ENCODE assay signal across 13 cellular contexts in genomic region chr12:120247183-120247582, GRCh38. TPM values are rescaled to one million over a fixed set of nuclear protein-coding genes. Genes with fewer than 3 reads are reported as not detected.
A peak's percentile ranks its signal among the peaks of the same experiment; 100 is the strongest.
DNase-seq lines count a peak whose midpoint lies in the region; ATAC-seq and TF ChIP-seq lines count a peak whose summit lies in the region.
"Had no signal": no experiment of that assay in that cellular context is flagged by ENCODE, and none has a peak within 500 bp of the region (broad histone marks: within the 10 kb centered on the region; RNA-seq: fewer than 3 reads in every experiment).

No MANE protein-coding gene starts in this region.

- CTCF ChIA-PET in PC-3 (lab: Charles Lee): no interaction called here

- no peak overlapping the region for H3K9ac ChIP-seq in PC-3 (ENCODE audit: low read length)

- peak overlapping the region; percentile 36 for H3K27ac ChIP-seq in PC-3 (ENCODE audit: low read length)
- H3K27ac ChIP-seq in adipose tissue (ENCODE audit: low read depth, low read length): peak overlapping the region; percentile 13
- peak overlapping the region; percentile 21 to 65 for H3K27ac ChIP-seq in left lung
- H3K27ac ChIP-seq in spleen: peak overlapping the region in 6 of 8 donors; percentile 1 to 97 (median 86)
- H3K27ac ChIP-seq in substantia nigra (ENCODE audit: low read depth, low read length, poor library complexity, severe bottlenecking): no peak overlapping the region

- peaks cover 100% of the 10 kb centered on the region for H3K79me2 ChIP-seq in PC-3 (ENCODE audit: low read length)

- H3K27me3 ChIP-seq in PC-3 (ENCODE audit: low read length) (no peaks in the 10 kb centered on the region), left lung (no peaks in the 10 kb centered on the region), spleen (replicated peaks in 1 of 7) (peaks cover 0 to 67% (median 0%) of the 10 kb centered on the region in 7 donors)

- H3K4me2 ChIP-seq in PC-3 (ENCODE audit: low read length): peak overlapping the region; percentile 43

- no peaks in the 10 kb centered on the region for H3K9me2 ChIP-seq in PC-3 (replicated peaks; ENCODE audit: low read length)

- peaks cover 46% of the 10 kb centered on the region for H3K4me1 ChIP-seq in PC-3 (ENCODE audit: insufficient read depth, low read length)
- H3K4me1 ChIP-seq in left lung: peaks cover 25 to 92% of the 10 kb centered on the region in 2 donors
- H3K4me1 ChIP-seq in spleen: peaks cover 48 to 98% (median 88%) of the 10 kb centered on the region in 6 donors

- ATAC-seq in PC-3 (no peak), left lung (no peak)
- ATAC-seq: activated CD8-positive, alpha-beta T cell treated with anti-CD3 and anti-CD28 coated beads for 36 hours; GM12878 had no signal

- H3K4me3 ChIP-seq in PC-3 (ENCODE audit: low read length) (no peak overlapping the region), left lung (no peak overlapping the region), spleen (no peak overlapping the region)
- H3K4me3 ChIP-seq: GM12878 had no signal

- H4K20me1 ChIP-seq in PC-3 (ENCODE audit: low read length): peaks cover 71% of the 10 kb centered on the region

- 42 to 71% (median 55%) methylated on average over 3 of the region's 3 CpGs for WGBS in adipose tissue, 3 donors
- 73 to 80% (median 77%) methylated on average over 3 of the region's 3 CpGs for WGBS in spleen, 5 donors

- POLR2A ChIA-PET in PC-3 (lab: Charles Lee; ENCODE audit: unreplicated experiment): interaction anchor here (1.4 kb wide), 1 partner anchor 46 kb away, joined by 6 read pairs; the partner anchor contains the start of gene RPLP0

- H3F3A ChIP-seq in PC-3 (ENCODE audit: low read length, unreplicated experiment): no peaks in the 10 kb centered on the region

- intact Hi-C loops in PC-3 (cut with micrococcal nuclease) (no loop called here), left lung (cut with DNase I) (no loop called here), spleen (cut with DNase I; ENCODE audit: low total_unique reads) (no loop called here)

- TF ChIP-seq CTCF in PC-3 (conservative IDR thresholded peaks at IDR 0.05; ENCODE audit: low read depth, low read length) (no peak), left lung (IDR thresholded peaks at IDR 0.05) (no peak), spleen (IDR thresholded peaks at IDR 0.05 in 8 of 11, conservative IDR thresholded peaks at IDR 0.05 in 3 of 11) (no peak)

- H2AFZ ChIP-seq in PC-3 (ENCODE audit: low read length): no peak overlapping the region

- H3K9me3 ChIP-seq in PC-3 (ENCODE audit: low read length): no peaks in the 10 kb centered on the region
- H3K9me3 ChIP-seq in left lung: no peaks in the 10 kb centered on the region
- H3K9me3 ChIP-seq in spleen: no peaks in the 10 kb centered on the region

- no TSS peak for BruUV-seq in PC-3 (replicated peaks; lab: Mats Ljungman, UMichigan)

- DNase-seq in PC-3: no peak
- DNase-seq in left lung: no peak
- DNase-seq in spleen: no peak
- DNase-seq in activated CD8-positive, alpha-beta memory T cell treated with anti-CD3 and anti-CD28 coated beads, Interleukin-2, amount 50 U/mL, for 48 hours: no peak
- no peak for DNase-seq in dedifferentiated amniotic fluid mesenchymal stem cell (ENCODE audit: extremely low spot score)
- DNase-seq in substantia nigra (lab: John Stamatoyannopoulos, UW): no peak
- DNase-seq: activated CD8-positive, alpha-beta T cell treated with anti-CD3 and anti-CD28 coated beads for 36 hours; anterior cingulate cortex; MV-4-11 had no signal

- TF ChIP-seq POLR2A in spleen (IDR thresholded peaks at IDR 0.05): no peak

- peaks cover 41% of the 10 kb centered on the region for H3K36me3 ChIP-seq in PC-3 (ENCODE audit: low read depth, low read length)
- no peaks in the 10 kb centered on the region for H3K36me3 ChIP-seq in left lung
- H3K36me3 ChIP-seq in spleen: no peaks in the 10 kb centered on the region

RNA-seq across cellular contexts. Expression of gene PXN, which starts 18.3 kb away (rescaled TPM):
- total RNA-seq in PC-3 (2014; rRNA removed) (313 and 413 TPM in 2 replicates), left lung (100 to 1,000 TPM in 1 of 2 donors, 10 to 100 TPM in 1; 90.7 to 111 TPM), spleen (100 to 1,000 TPM in 5 of 7 donors, 10 to 100 TPM in 2; 91.8 to 161 (median 149) TPM)
- polyA plus RNA-seq in adipose tissue (100 to 1,000 TPM in 1 of 3 donors, 10 to 100 TPM in 2; 24.5 to 126 (median 77.4) TPM), spleen (10 to 100 TPM; 22.3 to 49.8 (median 35.6) TPM)

RNA-seq across cellular contexts. Expression of gene RNU4-2, which starts 44.5 kb away (rescaled TPM):
- under 0.01 TPM in 2 replicates for total RNA-seq in PC-3 (2014; rRNA removed)
- not detected for polyA plus RNA-seq in adipose tissue
- total RNA-seq in left lung: 1,000 to 10,000 TPM; 6,889 to 7,719 TPM
- total RNA-seq in spleen: over 10,000 TPM in 4 of 7 donors, under 1 TPM in 3; under 0.01 to 20,748 (median 15,186) TPM
- not detected for polyA plus RNA-seq in spleen
- polyA plus RNA-seq: esophagus had no signal

RNA-seq across cellular contexts. Expression of gene RNU4-1, which starts 45.9 kb away (rescaled TPM):
- total RNA-seq in PC-3 (2014; rRNA removed) (under 0.01 TPM in 2 replicates), left lung (1,000 to 10,000 TPM; 3,185 to 3,518 TPM), spleen (1,000 to 10,000 TPM in 4 of 7 donors, under 1 TPM in 2, not detected in 1; under 0.01 to 7,358 (median 2,736) TPM)
- polyA plus RNA-seq in adipose tissue (not detected), spleen (not detected)
- total RNA-seq: SK-MEL-5 had no signal
- polyA plus RNA-seq: esophagus had no signal

RNA-seq across cellular contexts. Expression of gene RPLP0, which starts 46.3 kb away (rescaled TPM):
- total RNA-seq in PC-3 (2014; rRNA removed) (6,714 and 7,550 TPM in 2 replicates), left lung (1,000 to 10,000 TPM; 1,565 to 1,940 TPM), spleen (1,000 to 10,000 TPM; 1,023 to 1,741 (median 1,286) TPM)
- polyA plus RNA-seq in adipose tissue (1,000 to 10,000 TPM; 3,544 to 4,823 (median 4,317) TPM), spleen (1,000 to 10,000 TPM; 3,423 to 5,071 (median 3,908) TPM)

RNA-seq across cellular contexts. Expression of gene GCN1, which starts 52.7 kb away (rescaled TPM):
- total RNA-seq in PC-3 (2014; rRNA removed): 254 and 334 TPM in 2 replicates
- 10 to 100 TPM; 14.6 to 30.5 (median 19.1) TPM for polyA plus RNA-seq in adipose tissue
- total RNA-seq in left lung: 10 to 100 TPM; 69.2 to 89.4 TPM
- 100 to 1,000 TPM in 4 of 7 donors, 10 to 100 TPM in 3; 91.6 to 131 (median 106) TPM for total RNA-seq in spleen
- polyA plus RNA-seq in spleen: 10 to 100 TPM; 10.4 to 22.1 (median 14.5) TPM
